In genomic region chr2:85889648-85890281, GRCh38 we compare ENCODE assay signal across 1 cellular context.
TF ChIP-seq lines count a peak whose summit lies in the region.

No MANE protein-coding gene starts in this region.

TF ChIP-seq in GM12878, 131 proteins besides CTCF, POLR2A, EP300 and RAD21 (continued from another document):
- no peak for TF ChIP-seq E4F1 (IDR thresholded peaks at IDR 0.05; ENCODE audit: borderline replicate concordance, partially characterized antibody)
- no peak for TF ChIP-seq STAT3 (IDR thresholded peaks at IDR 0.05; ENCODE audit: low read depth, low read length)
- no peak for TF ChIP-seq GATAD2B (conservative IDR thresholded peaks at IDR 0.05; ENCODE audit: low read depth)
- TF ChIP-seq HDAC2 (IDR thresholded peaks at IDR 0.05) = no peak
- TF ChIP-seq MLLT1 (IDR thresholded peaks at IDR 0.05) = peak; percentile 28
- TF ChIP-seq ZNF384 (IDR thresholded peaks at IDR 0.05; ENCODE audit: borderline replicate concordance, low read depth, low read length) = no peak
- no peak for TF ChIP-seq HDGF (IDR thresholded peaks at IDR 0.05)
- no peak for TF ChIP-seq REST (IDR thresholded peaks at IDR 0.05; ENCODE audit: low read depth, low read length)
- no peak for TF ChIP-seq SIN3A (IDR thresholded peaks at IDR 0.05; ENCODE audit: low read depth, low read length)
- TF ChIP-seq RELB (IDR thresholded peaks at IDR 0.05; ENCODE audit: low read depth) = 0 out of 2 replicates have a peak, but pooled peaks have one; percentile 14
- no peak for TF ChIP-seq RCOR1 (conservative IDR thresholded peaks at IDR 0.05; ENCODE audit: low read depth, low read length)
- no peak for TF ChIP-seq ZNF217 (IDR thresholded peaks at IDR 0.05)
- TF ChIP-seq JUNB (IDR thresholded peaks at IDR 0.05) = no peak
- no peak for TF ChIP-seq CBX3 (IDR thresholded peaks at IDR 0.05; ENCODE audit: borderline replicate concordance, low read depth)
- peak; percentile 81 for TF ChIP-seq NR2F1 (conservative IDR thresholded peaks at IDR 0.05)
- TF ChIP-seq RUNX3 (IDR thresholded peaks at IDR 0.05; ENCODE audit: low read length) = no peak
- TF ChIP-seq EZH2 (IDR thresholded peaks at IDR 0.05; ENCODE audit: borderline replicate concordance, control insufficient read depth, low read depth, low read length) = no peak
